ENCODE assay signal across 25 cellular contexts in the genomic region with DNA sequence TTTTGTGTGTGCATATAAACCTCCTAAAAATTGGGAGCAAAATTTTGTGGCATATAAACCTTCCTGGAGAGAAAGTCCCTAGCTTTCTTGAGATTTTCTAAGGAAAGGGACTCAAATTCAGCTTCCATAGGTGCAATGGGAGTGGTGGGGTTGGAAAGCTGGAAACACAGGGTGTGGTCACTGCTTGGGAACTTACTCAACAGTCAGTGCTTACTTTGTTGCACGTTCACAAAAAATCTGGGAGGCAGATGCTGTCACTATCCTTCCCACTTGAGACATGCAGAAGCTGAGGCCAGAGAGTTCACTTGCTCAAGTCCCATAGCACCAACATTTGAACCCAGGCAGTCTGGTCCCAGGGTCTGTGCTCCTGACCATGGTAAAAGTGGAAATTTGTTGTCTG. TPM values are rescaled to one million over a fixed set of nuclear protein-coding genes. Genes with fewer than 3 reads are reported as not detected.
"Had no signal": no experiment of that assay in that cellular context is flagged by ENCODE, and none has a peak within 500 bp of the region (broad histone marks: within the 10 kb centered on the region; RNA-seq: fewer than 3 reads in every experiment).

No MANE protein-coding gene starts in this region.

- ATAC-seq: activated CD4-positive, alpha-beta T cell treated with anti-CD3 and anti-CD28 coated beads for 36 hours; activated CD8-positive, alpha-beta T cell treated with anti-CD3 and anti-CD28 coated beads for 36 hours; activated T-cell treated with anti-CD3 and anti-CD28 coated beads, Interleukin-2, amount 50 U/mL, for 72 hours had no signal

- H3K9me2 ChIP-seq: SK-N-SH had no signal

- H3K4me2 ChIP-seq: SK-N-SH had no signal

- H3K36me3 ChIP-seq: SJCRH30, WERI-Rb-1 had no signal

- H3K9me3 ChIP-seq: SJCRH30, SK-N-SH had no signal

- H3K4me3 ChIP-seq: SJCRH30 had no signal

- DNase-seq: activated CD4-positive, alpha-beta T cell treated with anti-CD3 and anti-CD28 coated beads for 36 hours; activated CD8-positive, alpha-beta memory T cell treated with anti-CD3 and anti-CD28 coated beads, Interleukin-2, amount 50 U/mL, for 4 hours; activated CD8-positive, alpha-beta T cell treated with anti-CD3 and anti-CD28 coated beads for 36 hours; activated gamma-delta T cell treated with Interleukin-2 at 50 U/mL for 16 hours; activated naive CD4-positive, alpha-beta T cell treated with anti-CD3 and anti-CD28 coated beads, Interleukin-2, amount 10 ng/mL, durations not matched to agents 7 days and 5 days; activated naive CD8-positive, alpha-beta T cell treated with anti-CD3 and anti-CD28 coated beads for 36 hours; activated T-cell treated with anti-CD3 and anti-CD28 coated beads, Interleukin-2, amount 50 U/mL, for 72 hours; cerebellar nuclear complex; MV-4-11; NCI-H1092 treated with DMSO at 0.1 percent for 48 hours; NCI-H1436; NCI-H1694 treated with DMSO at 0.1 percent for 48 hours; NCI-H2029 treated with DMSO at 0.1 percent for 48 hours; NCI-H446; NCI-H524; Right ventricle myocardium superior; RPMI8226; SJCRH30; SK-N-SH; T-helper 1 cell; WERI-Rb-1 had no signal

- H3K4me1 ChIP-seq: SJCRH30 had no signal

- H3K9ac ChIP-seq: SK-N-SH had no signal

- H3K27ac ChIP-seq: SJCRH30, WERI-Rb-1 had no signal

RNA-seq across cellular contexts. Expression of a gene that starts 3.9 kb away (rescaled TPM):
- total RNA-seq: activated naive CD8-positive, alpha-beta T cell treated with anti-CD3 and anti-CD28 coated beads for 36 hours; cardiac septum; Right ventricle myocardium superior; SJCRH30; T-helper 2 cell treated with Interferon-gamma antibody and Interleukin-4, amounts not matched to agents 100 ng/mL and 5 ng/mL, for 36 hours had no signal

RNA-seq across cellular contexts. Expression of a gene that starts 5.1 kb away (rescaled TPM):
- total RNA-seq: activated CD4-positive, alpha-beta T cell treated with anti-CD3 and anti-CD28 coated beads for 36 hours; activated naive CD8-positive, alpha-beta T cell treated with anti-CD3 and anti-CD28 coated beads for 36 hours; activated T-helper 2 cell treated with anti-CD3 and anti-CD28 coated beads, Interferon-gamma antibody, Interleukin-2, Interleukin-4, amounts not matched to agents 10 μg/mL and 5 μg/mL and 100 μg/mL, durations not matched to agents 14 hours and 24 hours and 36 hours; cardiac septum; MCF 10A; Right ventricle myocardium superior; SJCRH30; T-helper 2 cell treated with Interferon-gamma antibody and Interleukin-4, amounts not matched to agents 100 ng/mL and 5 ng/mL, for 36 hours had no signal
